9 cellular contexts compared by ENCODE assay signal in genomic region chr2:74440005-74440377, GRCh38. TPM values are rescaled to one million over a fixed set of nuclear protein-coding genes. Genes with fewer than 3 reads are reported as not detected.
DNase-seq lines count a peak whose midpoint lies in the region; ATAC-seq, FAIRE-seq and TF ChIP-seq lines count a peak whose summit lies in the region.
"Had no signal": no experiment of that assay in that cellular context is flagged by ENCODE, and none has a peak within 500 bp of the region (broad histone marks: within the 10 kb centered on the region; RNA-seq: fewer than 3 reads in every experiment).

No MANE protein-coding gene starts in this region.

- no peaks in the 10 kb centered on the region for H3K27me3 ChIP-seq in bronchial epithelial cell (ENCODE audit: control insufficient read depth, insufficient read depth, low read length)
- no peaks in the 10 kb centered on the region for H3K27me3 ChIP-seq in layer of hippocampus (ENCODE audit: control insufficient read depth, insufficient read depth, low read length)
- peaks cover 0 to 5% (median 0%) of the 10 kb centered on the region in 5 donors for H3K27me3 ChIP-seq in subcutaneous abdominal adipose tissue (ENCODE audit: control insufficient read depth in 5 of 5, insufficient read depth in 4 of 5, low read length in 5 of 5)

- peak overlapping the region; percentile 95 for H3K27ac ChIP-seq in layer of hippocampus (ENCODE audit: low read depth, low read length)
- peak overlapping the region; percentile 41 for H3K27ac ChIP-seq in subcutaneous abdominal adipose tissue (ENCODE audit: low read depth, low read length)

- peaks cover 10% of the 10 kb centered on the region for H3K4me1 Mint-ChIP-seq in activated naive CD8-positive, alpha-beta T cell (ENCODE audit: low read depth)
- H3K4me1 Mint-ChIP-seq in activated naive CD8-positive, alpha-beta T cell treated with anti-CD3 and anti-CD28 coated beads for 36 hours: peaks cover 7% of the 10 kb centered on the region

- no peaks in the 10 kb centered on the region for H3K36me3 Mint-ChIP-seq in activated naive CD8-positive, alpha-beta T cell
- no peaks in the 10 kb centered on the region for H3K36me3 Mint-ChIP-seq in activated naive CD8-positive, alpha-beta T cell treated with anti-CD3 and anti-CD28 coated beads for 36 hours

- H3K9me3 Mint-ChIP-seq in activated naive CD8-positive, alpha-beta T cell (ENCODE audit: low read depth): no peaks in the 10 kb centered on the region
- H3K9me3 Mint-ChIP-seq in activated naive CD8-positive, alpha-beta T cell treated with anti-CD3 and anti-CD28 coated beads for 36 hours: no peaks in the 10 kb centered on the region

- peaks cover 16% of the 10 kb centered on the region for H3K27me3 Mint-ChIP-seq in activated naive CD8-positive, alpha-beta T cell
- H3K27me3 Mint-ChIP-seq in activated naive CD8-positive, alpha-beta T cell treated with anti-CD3 and anti-CD28 coated beads for 36 hours: peaks cover 44% of the 10 kb centered on the region

- no peaks in the 10 kb centered on the region for H3K9me3 ChIP-seq in subcutaneous abdominal adipose tissue (ENCODE audit: control insufficient read depth in 5 of 5, low read length in 5 of 5)

- no peak for TF ChIP-seq CTCF in bronchial epithelial cell (IDR thresholded peaks at IDR 0.05; ENCODE audit: insufficient read depth, low read length, severe bottlenecking)

- no peak for ATAC-seq in GM18870 (IDR thresholded peaks at IDR 0.05; ENCODE audit: unreplicated experiment)
- ATAC-seq in HG03342 (IDR thresholded peaks at IDR 0.05; ENCODE audit: unreplicated experiment): no peak

- FAIRE-seq in bronchial epithelial cell (lab: Jason Lieb, UNC): no peak
- FAIRE-seq: endometrium had no signal

- H3K9ac ChIP-seq in subcutaneous abdominal adipose tissue (ENCODE audit: low read length in 5 of 5): peak overlapping the region; percentile 5 to 78 (median 60)

- peak overlapping the region; percentile 53 for H3K4me3 Mint-ChIP-seq in activated naive CD8-positive, alpha-beta T cell
- H3K4me3 Mint-ChIP-seq in activated naive CD8-positive, alpha-beta T cell treated with anti-CD3 and anti-CD28 coated beads for 36 hours: no peak overlapping the region

- H3K4me3 ChIP-seq in bronchial epithelial cell (ENCODE audit: low read depth, low read length): peak overlapping the region; percentile 64
- peak overlapping the region; percentile 70 to 84 (median 74) for H3K4me3 ChIP-seq in subcutaneous abdominal adipose tissue (ENCODE audit: low read depth in 1 of 5, low read length in 5 of 5)

- DNase-seq in activated naive CD8-positive, alpha-beta T cell treated with anti-CD3 and anti-CD28 coated beads for 36 hours: no peak
- DNase-seq in bronchial epithelial cell (ENCODE audit: low read depth): no peak
- no peak for DNase-seq in central memory CD4-positive, alpha-beta T cell

- H3K27ac Mint-ChIP-seq in activated naive CD8-positive, alpha-beta T cell: no peak overlapping the region
- H3K27ac Mint-ChIP-seq in activated naive CD8-positive, alpha-beta T cell treated with anti-CD3 and anti-CD28 coated beads for 36 hours: no peak overlapping the region

- peaks cover 3 to 47% (median 42%) of the 10 kb centered on the region in 5 donors for H3K4me1 ChIP-seq in subcutaneous abdominal adipose tissue (ENCODE audit: control insufficient read depth in 5 of 5, insufficient read depth in 5 of 5, low read length in 5 of 5)

- H3K36me3 ChIP-seq in bronchial epithelial cell (ENCODE audit: control insufficient read depth, insufficient read depth, low read length) (peaks cover 2% of the 10 kb centered on the region), subcutaneous abdominal adipose tissue (ENCODE audit: control insufficient read depth in 5 of 5, insufficient read depth in 5 of 5, low read length in 5 of 5) (no peaks in the 10 kb centered on the region)

RNA-seq across cellular contexts. Expression of gene RTKN, which starts 1.7 kb away (rescaled TPM):
- total RNA-seq in activated naive CD8-positive, alpha-beta T cell treated with anti-CD3 and anti-CD28 coated beads for 36 hours: 1 to 10 TPM; 1.6 to 1.8 TPM
- 22.1 and 24.1 TPM in 2 replicates for total RNA-seq in bronchial epithelial cell

RNA-seq across cellular contexts. Expression of gene INO80B, which starts 14.9 kb away (rescaled TPM):
- total RNA-seq in activated naive CD8-positive, alpha-beta T cell treated with anti-CD3 and anti-CD28 coated beads for 36 hours: 10 to 100 TPM; 29.0 to 30.9 TPM
- 13.7 and 26.6 TPM in 2 replicates for total RNA-seq in bronchial epithelial cell

RNA-seq across cellular contexts. Expression of gene WBP1, which starts 18.2 kb away (rescaled TPM):
- total RNA-seq in activated naive CD8-positive, alpha-beta T cell treated with anti-CD3 and anti-CD28 coated beads for 36 hours: 10 to 100 TPM; 19.1 to 20.1 TPM
- total RNA-seq in bronchial epithelial cell: 31.1 and 50.3 TPM in 2 replicates

RNA-seq across cellular contexts. Expression of gene WDR54, which starts 18.5 kb away (rescaled TPM):
- 10 to 100 TPM; 88.6 to 90.2 TPM for total RNA-seq in activated naive CD8-positive, alpha-beta T cell treated with anti-CD3 and anti-CD28 coated beads for 36 hours
- 26.9 and 31.6 TPM in 2 replicates for total RNA-seq in bronchial epithelial cell

RNA-seq across cellular contexts. Expression of gene C2orf81, which starts 18.6 kb away (rescaled TPM):
- 1 to 10 TPM; 5.1 to 6.2 TPM for total RNA-seq in activated naive CD8-positive, alpha-beta T cell treated with anti-CD3 and anti-CD28 coated beads for 36 hours
- total RNA-seq in bronchial epithelial cell: 0.26 TPM in 2 replicates
